In genomic region chr18:63366991-63367240, GRCh38 we compare ENCODE assay signal across 8 cellular contexts. TPM values are rescaled to one million over a fixed set of nuclear protein-coding genes. Genes with fewer than 3 reads are reported as not detected.
DNase-seq lines count a peak whose midpoint lies in the region; ATAC-seq, FAIRE-seq and TF ChIP-seq lines count a peak whose summit lies in the region.

A gene with protein sequence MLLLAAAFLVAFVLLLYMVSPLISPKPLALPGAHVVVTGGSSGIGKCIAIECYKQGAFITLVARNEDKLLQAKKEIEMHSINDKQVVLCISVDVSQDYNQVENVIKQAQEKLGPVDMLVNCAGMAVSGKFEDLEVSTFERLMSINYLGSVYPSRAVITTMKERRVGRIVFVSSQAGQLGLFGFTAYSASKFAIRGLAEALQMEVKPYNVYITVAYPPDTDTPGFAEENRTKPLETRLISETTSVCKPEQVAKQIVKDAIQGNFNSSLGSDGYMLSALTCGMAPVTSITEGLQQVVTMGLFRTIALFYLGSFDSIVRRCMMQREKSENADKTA (minus strand): TSS chr18:63367206. CDS start chr18:63367118, 88 bp downstream.

- peak within 1 kb of the TSS; percentile 88 for H3K4me2 ChIP-seq in OCI-LY3 (ENCODE audit: low read length)
- H3K4me2 ChIP-seq in endothelial cell of umbilical vein (ENCODE audit: insufficient read depth, low read length) = peak within 1 kb of the TSS; percentile 95

- H3K4me3 ChIP-seq in OCI-LY3 (ENCODE audit: low read length) = peak within 1 kb of the TSS; percentile 81
- H3K4me3 ChIP-seq in endothelial cell of umbilical vein (replicated peaks in 1 of 3; ENCODE audit: insufficient read depth in 1 of 3, low read depth in 1 of 3, low read length in 3 of 3) = peak within 1 kb of the TSS; percentile 85 to 95 (median 94)

- H3K9me1 ChIP-seq in endothelial cell of umbilical vein (replicated peaks; ENCODE audit: control insufficient read depth, extremely low read depth, insufficient read depth, low read length) = no peaks in the 10 kb centered on the region

- dilution Hi-C loops in endothelial cell of umbilical vein (cut with MboI; ENCODE audit: extremely low pct_ligation_motif_present, low sequenced_read_pairs) = no loop called here

- peak within 1 kb of the TSS; percentile 78 for H3K9ac ChIP-seq in OCI-LY3 (ENCODE audit: low read length)
- H3K9ac ChIP-seq in endothelial cell of umbilical vein (replicated peaks; ENCODE audit: extremely low read depth, insufficient read depth, low read length) = peak within 1 kb of the TSS; percentile 93

- peaks cover 11% of the 10 kb centered on the region for H3K4me1 ChIP-seq in OCI-LY3 (ENCODE audit: low read length)
- peaks cover 12% of the 10 kb centered on the region for H3K4me1 ChIP-seq in endothelial cell of umbilical vein (ENCODE audit: control insufficient read depth, extremely low read depth, insufficient read depth, low read length)

- H3K9me3 ChIP-seq in OCI-LY3 (ENCODE audit: insufficient read depth, low read length) (peaks cover 16% of the 10 kb centered on the region), endothelial cell of umbilical vein (replicated peaks; ENCODE audit: control insufficient read depth, insufficient read depth, low read length) (no peaks in the 10 kb centered on the region)

- H3K27ac ChIP-seq in C4-2B = peak within 1 kb of the TSS; percentile 78
- H3K27ac ChIP-seq in OCI-LY3 (ENCODE audit: low read length) = peak within 1 kb of the TSS; percentile 30
- peak within 1 kb of the TSS; percentile 89 for H3K27ac ChIP-seq in endothelial cell of umbilical vein (ENCODE audit: insufficient read depth, low read depth, low read length)

- no peak for DNase-seq in endothelial cell of umbilical vein (ENCODE audit: low read depth, low spot score)
- DNase-seq in natural killer cell = no peak
- DNase-seq in NCI-H1417 treated with DMSO at 0.1 percent for 48 hours (lab: John Stamatoyannopoulos, UW) = no peak
- DNase-seq in retina = no peak

- H2AFZ ChIP-seq in OCI-LY3 (ENCODE audit: low read depth, low read length) (peak within 1 kb of the TSS; percentile 85), endothelial cell of umbilical vein (ENCODE audit: low read depth, low read length) (peak within 1 kb of the TSS; percentile 95)

- H3K27me3 ChIP-seq in OCI-LY3 (ENCODE audit: low read depth, low read length) = no peaks in the 10 kb centered on the region
- no peaks in the 10 kb centered on the region for H3K27me3 ChIP-seq in endothelial cell of umbilical vein (ENCODE audit: control insufficient read depth in 2 of 2, insufficient read depth in 2 of 2, low read length in 2 of 2)

- no peak for FAIRE-seq in endothelial cell of umbilical vein (lab: Jason Lieb, UNC)

- TF ChIP-seq POLR2A in endothelial cell of umbilical vein (IDR thresholded peaks at IDR 0.05; ENCODE audit: low read depth, low read length) = no peak

- H3K4me1 Mint-ChIP-seq in natural killer cell = peaks cover 48 to 51% of the 10 kb centered on the region in 2 donors

- intact Hi-C loops in endothelial cell of umbilical vein (cut with micrococcal nuclease) = loop anchor here (1.0 to 2.0 kb wide), 4 partner anchors 44 to 229 kb away; partner anchors contain the start of gene VPS4B
- intact Hi-C loops in natural killer cell (cut with micrococcal nuclease) = loop anchor here (1.0 to 5.0 kb wide), 3 partner anchors 35 to 55 kb away; partner anchors contain the start of gene VPS4B

- H3K4me3 Mint-ChIP-seq in natural killer cell = peak within 1 kb of the TSS; percentile 91

- POLR2A ChIA-PET in endothelial cell of umbilical vein (lab: Charles Lee) = interaction anchor here (1.2 kb wide), 1 partner anchor 55 kb away, joined by 7 read pairs; the partner anchor contains the start of gene VPS4B

- ATAC-seq in natural killer cell (no peak), GM19035 (IDR thresholded peaks at IDR 0.05; ENCODE audit: unreplicated experiment) (no peak), HG03378 (IDR thresholded peaks at IDR 0.05; ENCODE audit: unreplicated experiment) (no peak)

- CTCF ChIA-PET in endothelial cell of umbilical vein (lab: Charles Lee) = interaction anchor here (1.2 kb wide), 1 partner anchor 14 kb away, joined by 3 read pairs; no protein-coding TSS in a partner anchor

- H3K9me3 Mint-ChIP-seq in natural killer cell = peaks cover 3% of the 10 kb centered on the region in 2 donors

- H3K79me2 ChIP-seq in OCI-LY3 (ENCODE audit: low read length) (peaks cover 20% of the 10 kb centered on the region), endothelial cell of umbilical vein (ENCODE audit: control insufficient read depth, insufficient read depth, low read length) (peaks cover 30% of the 10 kb centered on the region)

- H4K20me1 ChIP-seq in OCI-LY3 (ENCODE audit: insufficient read depth, low read length) (peaks cover 4% of the 10 kb centered on the region; the same call in 1 of the 2 replicates), endothelial cell of umbilical vein (replicated peaks; ENCODE audit: control insufficient read depth, extremely low read depth, insufficient read depth, low read length) (no peaks in the 10 kb centered on the region)

- BruUV-seq in endothelial cell of umbilical vein (replicated peaks; lab: Mats Ljungman, UMichigan) = no TSS peak

- peaks cover 7 to 14% of the 10 kb centered on the region in 2 donors for H3K27me3 Mint-ChIP-seq in natural killer cell (ENCODE audit: low read depth in 2 of 2)

- H3K36me3 ChIP-seq in OCI-LY3 (replicated peaks; ENCODE audit: low read depth, low read length) (peaks cover 28% of the 10 kb centered on the region), endothelial cell of umbilical vein (ENCODE audit: control insufficient read depth in 2 of 2, extremely low read depth in 1 of 2, insufficient read depth in 2 of 2, low read length in 2 of 2) (peaks cover 5% of the 10 kb centered on the region in 2 experiments)

- no peak for TF ChIP-seq CTCF in C4-2B (conservative IDR thresholded peaks at IDR 0.05)
- no peak for TF ChIP-seq CTCF in OCI-LY3 (IDR thresholded peaks at IDR 0.05; ENCODE audit: low read depth, low read length)
- TF ChIP-seq CTCF in endothelial cell of umbilical vein (IDR thresholded peaks at IDR 0.05; ENCODE audit: extremely low read depth in 1 of 2, insufficient read depth in 1 of 2, low read depth in 1 of 2, low read length in 2 of 2) = no peak
- no peak for TF ChIP-seq CTCF in natural killer cell (IDR thresholded peaks at IDR 0.05)

- peak within 1 kb of the TSS; percentile 50 to 69 for H3K27ac Mint-ChIP-seq in natural killer cell

- H3K36me3 Mint-ChIP-seq in natural killer cell = no peaks in the 10 kb centered on the region

TF ChIP-seq in endothelial cell of umbilical vein, 7 proteins besides CTCF, POLR2A, EP300 and RAD21:
- TF ChIP-seq, protein P1, sequence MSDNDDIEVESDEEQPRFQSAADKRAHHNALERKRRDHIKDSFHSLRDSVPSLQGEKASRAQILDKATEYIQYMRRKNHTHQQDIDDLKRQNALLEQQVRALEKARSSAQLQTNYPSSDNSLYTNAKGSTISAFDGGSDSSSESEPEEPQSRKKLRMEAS (IDR thresholded peaks at IDR 0.05; ENCODE audit: insufficient read depth, insufficient read length) = no peak
- TF ChIP-seq EZH2 (IDR thresholded peaks at IDR 0.05; ENCODE audit: borderline replicate concordance, low read depth, low read length, severe bottlenecking) (no peak), MYC (IDR thresholded peaks at IDR 0.05; ENCODE audit: low read depth, low read length) (no peak), GATA2 (IDR thresholded peaks at IDR 0.05; ENCODE audit: insufficient read depth, insufficient read length, low read depth, low read length) (no peak), POLR2AphosphoS5 (IDR thresholded peaks at IDR 0.05; ENCODE audit: insufficient read depth, low read depth, low read length) (no peak), JUN (IDR thresholded peaks at IDR 0.05; ENCODE audit: borderline replicate concordance, insufficient read depth, insufficient read length, low read depth) (no peak), FOS (IDR thresholded peaks at IDR 0.05; ENCODE audit: borderline replicate concordance, insufficient read depth, low read length) (no peak)
TF ChIP-seq in endothelial cell of umbilical vein: peak in this region for 0.

RNA-seq across cellular contexts. Expression of the gene that starts here (rescaled TPM):
- total RNA-seq in endothelial cell of umbilical vein = 40.6 and 43.1 TPM in 2 replicates
- polyA plus RNA-seq in endothelial cell of umbilical vein = 11.1 and 17.1 TPM in 2 replicates
- polyA plus RNA-seq in endothelial cell of umbilical vein (2011; cell fraction: cytosol; rRNA removed) = 19.8 and 20.7 TPM in 2 replicates
- 19.6 and 23.8 TPM in 2 replicates for polyA plus RNA-seq in endothelial cell of umbilical vein (2011; cell fraction: nucleus; rRNA removed)
- polyA plus RNA-seq in endothelial cell of umbilical vein (2012) = 27.6 and 33.5 TPM in 2 replicates
- polyA minus RNA-seq in endothelial cell of umbilical vein = 39.5 and 42.8 TPM in 2 replicates
- 34.7 TPM for polyA minus RNA-seq in endothelial cell of umbilical vein (2011; cell fraction: cytosol; rRNA and poly(A)+ RNA removed)
- 34.2 and 40.8 TPM in 2 replicates for polyA minus RNA-seq in endothelial cell of umbilical vein (2011; cell fraction: nucleus; rRNA and poly(A)+ RNA removed)
- total RNA-seq in natural killer cell = 10 to 100 TPM; 11.1 to 15.1 (median 11.6) TPM

Comparison
In these comparisons a context has a peak if more than half of its experiments do, and no peak if none do; other contexts are left out.
1. H3K27ac ChIP-seq: peak in every context shown above with its lines; median percentile 89 in endothelial cell of umbilical vein; 78 in C4-2B; 30 in OCI-LY3.